In genomic region chr5:157359350-157359910, GRCh38 we compare ENCODE assay signal across 18 cellular contexts.
DNase-seq lines count a peak whose midpoint lies in the region; ATAC-seq and TF ChIP-seq lines count a peak whose summit lies in the region.
"Had no signal": no experiment of that assay in that cellular context is flagged by ENCODE, and none has a peak within 500 bp of the region (broad histone marks: within the 10 kb centered on the region; RNA-seq: fewer than 3 reads in every experiment).

No MANE protein-coding gene starts in this region.

- peaks cover 5 to 15% (median 9%) of the 10 kb centered on the region in 4 donors for H3K4me1 Mint-ChIP-seq in CD4-positive, CD25-positive, alpha-beta regulatory T cell

- H3K27ac ChIP-seq in CD4-positive, CD25-positive, alpha-beta regulatory T cell (ENCODE audit: insufficient read depth, low read length, poor library complexity, severe bottlenecking) = no peak overlapping the region
- H3K27ac ChIP-seq: BLaER1 treated with 17β-estradiol and CSF1 and Interleukin-3, amounts not matched to agents 10 nM and 100 nM; dorsolateral prefrontal cortex; heart left ventricle; pancreas had no signal

- H3K27ac Mint-ChIP-seq in CD4-positive, CD25-positive, alpha-beta regulatory T cell = peak overlapping the region; percentile 28 to 89 (median 86)
- H3K27ac Mint-ChIP-seq in activated naive CD4-positive, alpha-beta T cell treated with anti-CD3 and anti-CD28 coated beads, Interleukin-2, amount 50 U/mL, for 72 hours = peak overlapping the region; percentile 30 to 54
- H3K27ac Mint-ChIP-seq: activated B cell treated with CpG ODN at 0.5 μM for 24 hours had no signal

- H3K9me3 ChIP-seq in CD4-positive, CD25-positive, alpha-beta regulatory T cell (ENCODE audit: control insufficient read depth in 2 of 2, low read length in 2 of 2) = no peaks in the 10 kb centered on the region
- H3K9me3 ChIP-seq: BLaER1 treated with 17β-estradiol and CSF1 and Interleukin-3, amounts not matched to agents 10 nM and 100 nM; heart left ventricle; pancreas had no signal

- ATAC-seq in CD4-positive, CD25-positive, alpha-beta regulatory T cell (ENCODE audit: low read depth in 2 of 2) = no peak
- ATAC-seq in activated naive CD4-positive, alpha-beta T cell treated with anti-CD3 and anti-CD28 coated beads, Interleukin-2, amount 50 U/mL, for 72 hours = no peak
- ATAC-seq in esophagus mucosa = no peak
- ATAC-seq: heart left ventricle, pancreas had no signal

- no peaks in the 10 kb centered on the region for H3K27me3 Mint-ChIP-seq in CD4-positive, CD25-positive, alpha-beta regulatory T cell
- H3K27me3 Mint-ChIP-seq: activated B cell treated with CpG ODN at 0.5 μM for 24 hours had no signal

- DNase-seq in AG09319 (ENCODE audit: extremely low read depth, low read depth) (peak; percentile 5), islet precursor cell (peak; percentile 6), ecto neural progenitor cell (ENCODE audit: low spot score) (no peak), D341Med (ENCODE audit: low spot score) (no peak)
- DNase-seq in CD4-positive, CD25-positive, alpha-beta regulatory T cell = no peak
- DNase-seq in activated naive CD4-positive, alpha-beta T cell treated with anti-CD3 and anti-CD28 coated beads, Interleukin-2, amount 50 U/mL, for 72 hours (ENCODE audit: low spot score in 2 of 2) = no peak
- DNase-seq: activated B cell treated with CpG ODN at 0.5 μM for 24 hours; dorsolateral prefrontal cortex; erythroblast; heart left ventricle; KG1; NCI-H2029 treated with DMSO at 0.1 percent for 48 hours; NCI-H510A treated with DMSO at 0.1 percent for 48 hours; pancreas; stimulated activated CD4-positive, alpha-beta T cell treated with anti-CD3 and anti-CD28 coated beads, Interleukin-2, amount 100 ng/mL, for 48 hours; T-helper 2 cell had no signal

- H3K9me3 Mint-ChIP-seq in CD4-positive, CD25-positive, alpha-beta regulatory T cell = no peaks in the 10 kb centered on the region
- H3K9me3 Mint-ChIP-seq in activated naive CD4-positive, alpha-beta T cell treated with anti-CD3 and anti-CD28 coated beads, Interleukin-2, amount 50 U/mL, for 72 hours = no peaks in the 10 kb centered on the region
- H3K9me3 Mint-ChIP-seq: activated B cell treated with CpG ODN at 0.5 μM for 24 hours had no signal

- no peak overlapping the region for H3K4me3 ChIP-seq in CD4-positive, CD25-positive, alpha-beta regulatory T cell (ENCODE audit: low read depth, low read length)
- H3K4me3 ChIP-seq: BLaER1 treated with 17β-estradiol and CSF1 and Interleukin-3, amounts not matched to agents 10 nM and 100 nM; dorsolateral prefrontal cortex; heart left ventricle; pancreas had no signal

- no peaks in the 10 kb centered on the region for H3K4me1 ChIP-seq in CD4-positive, CD25-positive, alpha-beta regulatory T cell (ENCODE audit: control insufficient read depth, insufficient read depth, low read length, poor library complexity, severe bottlenecking)
- H3K4me1 ChIP-seq: pancreas had no signal

- no peak for TF ChIP-seq CTCF in AG09319 (IDR thresholded peaks at IDR 0.05; ENCODE audit: low read depth, low read length)

- no peak overlapping the region for H3K4me3 Mint-ChIP-seq in CD4-positive, CD25-positive, alpha-beta regulatory T cell
- H3K4me3 Mint-ChIP-seq: activated B cell treated with CpG ODN at 0.5 μM for 24 hours had no signal

- H3K36me3 ChIP-seq in CD4-positive, CD25-positive, alpha-beta regulatory T cell (ENCODE audit: control insufficient read depth, insufficient read depth, low read length) = peaks cover 92% of the 10 kb centered on the region
- H3K36me3 ChIP-seq: pancreas had no signal

- H3K27me3 ChIP-seq in CD4-positive, CD25-positive, alpha-beta regulatory T cell (ENCODE audit: control insufficient read depth, insufficient read depth, low read length) = no peaks in the 10 kb centered on the region
- H3K27me3 ChIP-seq: BLaER1 treated with 17β-estradiol and CSF1 and Interleukin-3, amounts not matched to agents 10 nM and 100 nM; dorsolateral prefrontal cortex; heart left ventricle; pancreas had no signal

- peaks cover 63% of the 10 kb centered on the region for H3K36me3 Mint-ChIP-seq in CD4-positive, CD25-positive, alpha-beta regulatory T cell
- H3K36me3 Mint-ChIP-seq in activated naive CD4-positive, alpha-beta T cell treated with anti-CD3 and anti-CD28 coated beads, Interleukin-2, amount 50 U/mL, for 72 hours = peaks cover 17 to 39% of the 10 kb centered on the region in 2 donors

Comparison
In these comparisons a context has a peak if more than half of its experiments do, and no peak if none do; other contexts are left out.
1. DNase-seq: peak in AG09319 (single experiment) and islet precursor cell (single experiment); none in CD4-positive, CD25-positive, alpha-beta regulatory T cell (0 of 3), activated naive CD4-positive, alpha-beta T cell treated with anti-CD3 and anti-CD28 coated beads, Interleukin-2, amount 50 U/mL, for 72 hours (0 of 2), ecto neural progenitor cell (single experiment) and D341Med (single experiment).